1 cellular context compared by ENCODE assay signal in the genomic region with DNA sequence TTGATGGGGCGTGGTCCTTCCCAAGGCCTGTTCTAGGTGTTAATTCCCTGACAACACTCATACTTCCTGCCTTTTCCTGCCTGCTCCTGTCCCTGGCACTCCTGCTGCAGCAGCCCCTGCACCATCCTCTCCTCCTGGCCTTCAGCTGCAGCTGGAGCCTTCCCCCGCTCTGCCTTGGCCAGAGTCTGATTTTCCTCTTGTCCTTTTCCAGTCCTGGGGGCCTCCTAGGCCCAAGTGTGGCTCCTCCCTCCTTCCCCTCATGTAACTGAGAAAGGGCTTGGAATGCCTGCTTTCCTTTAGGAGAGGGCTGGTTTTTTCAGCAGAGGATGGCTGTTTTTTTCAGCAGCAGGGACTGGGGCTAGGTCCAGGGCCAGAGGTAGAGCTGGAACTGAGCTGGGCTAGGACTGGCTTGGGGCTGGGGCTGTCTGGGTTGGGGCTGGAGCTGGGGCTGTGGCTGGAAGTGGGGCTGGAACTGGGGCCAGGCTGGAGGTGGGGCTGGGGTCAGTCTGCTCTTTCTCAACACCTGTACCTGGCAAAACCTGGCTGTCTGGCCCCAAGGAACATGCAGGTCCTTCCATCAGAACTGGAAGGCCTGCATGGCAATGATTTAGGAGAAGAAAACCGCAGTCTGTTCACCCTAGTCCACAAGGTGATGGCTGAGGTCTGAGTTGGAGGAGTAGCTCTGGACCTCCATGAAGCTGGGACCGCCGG.
TF ChIP-seq lines count a peak whose summit lies in the region.

No MANE protein-coding gene starts in this region.

TF ChIP-seq in IMR-90, 13 proteins besides CTCF, POLR2A, EP300 and RAD21:
- TF ChIP-seq FOS (IDR thresholded peaks at IDR 0.05; ENCODE audit: low read depth, low read length) = no peak
- no peak for TF ChIP-seq MAZ (IDR thresholded peaks at IDR 0.05; ENCODE audit: borderline replicate concordance, low read depth, low read length)
